Comparison of ENCODE assay signal across 8 cellular contexts in genomic region chr19:3368848-3369336, GRCh38. TPM values are rescaled to one million over a fixed set of nuclear protein-coding genes. Genes with fewer than 3 reads are reported as not detected.
DNase-seq lines count a peak whose midpoint lies in the region; ATAC-seq and TF ChIP-seq lines count a peak whose summit lies in the region.

No MANE protein-coding gene starts in this region.

- H3K27me3 ChIP-seq in right atrium auricular region (no peaks in the 10 kb centered on the region), brain microvascular endothelial cell (replicated peaks) (no peaks in the 10 kb centered on the region), aorta (ENCODE audit: control insufficient read depth in 1 of 2, insufficient read depth in 2 of 2, low read length in 1 of 2) (no peaks in the 10 kb centered on the region)

- 7% methylated on average over 4 of the region's 4 CpGs for whole genome bisulfite sequencing in aorta, 2 donors

- TF ChIP-seq CTCF in right atrium auricular region (IDR thresholded peaks at IDR 0.05): no peak
- no peak for TF ChIP-seq CTCF in brain microvascular endothelial cell (IDR thresholded peaks at IDR 0.05; ENCODE audit: low read depth, low read length, missing control alignments)

- no peaks in the 10 kb centered on the region for H3K36me3 ChIP-seq in right atrium auricular region
- H3K36me3 ChIP-seq in brain microvascular endothelial cell (replicated peaks): no peaks in the 10 kb centered on the region
- H3K36me3 ChIP-seq in aorta (ENCODE audit: control insufficient read depth in 1 of 2, insufficient read depth in 2 of 2, low read length in 1 of 2): no peaks in the 10 kb centered on the region

- H3K9me3 Mint-ChIP-seq in memory B cell: no peaks in the 10 kb centered on the region

- peaks cover 5% of the 10 kb centered on the region for H3K36me3 Mint-ChIP-seq in memory B cell

- ATAC-seq in memory B cell (ENCODE audit: low read depth) (no peak), aorta (ENCODE audit: low FRiP score) (no peak), HG02588 (IDR thresholded peaks at IDR 0.05; ENCODE audit: unreplicated experiment) (no peak), HG03342 (IDR thresholded peaks at IDR 0.05; ENCODE audit: unreplicated experiment) (no peak)

- in situ Hi-C loops in brain microvascular endothelial cell (cut with HindIII; ENCODE audit: low pct_ligation_motif_present, low sequenced_read_pairs): no loop called here

- H3K27me3 Mint-ChIP-seq in memory B cell: peaks cover 14% of the 10 kb centered on the region

- DNase-seq in right atrium auricular region (ENCODE audit: low spot score) (no peak), cardiac septum (ENCODE audit: low spot score) (no peak), brain microvascular endothelial cell (no peak), memory B cell (ENCODE audit: low spot score in 2 of 2) (no peak), aorta (no peak), DMS53 (lab: John Stamatoyannopoulos, UW) (no peak)

- H3K27ac ChIP-seq in right atrium auricular region (peak overlapping the region; percentile 98 to 99), brain microvascular endothelial cell (peak overlapping the region; percentile 66), aorta (ENCODE audit: low read depth in 1 of 2, low read length in 2 of 2) (peak overlapping the region in 1 of 2 donors; percentile 81)

- H3K4me3 Mint-ChIP-seq in memory B cell: peak overlapping the region; percentile 55

- H3K27ac Mint-ChIP-seq in memory B cell: peak overlapping the region; percentile 18

- peak overlapping the region; percentile 89 to 97 for H3K4me3 ChIP-seq in right atrium auricular region
- peak overlapping the region; percentile 77 for H3K4me3 ChIP-seq in brain microvascular endothelial cell (ENCODE audit: low read depth, low read length)
- H3K4me3 ChIP-seq in aorta (ENCODE audit: low read length in 2 of 2): peak overlapping the region; percentile 8 to 29

- H3K4me1 ChIP-seq in right atrium auricular region (peaks cover 0 to 76% of the 10 kb centered on the region in 2 donors), aorta (ENCODE audit: control insufficient read depth in 1 of 2, insufficient read depth in 2 of 2, low read length in 2 of 2) (no peaks in the 10 kb centered on the region)

- intact Hi-C loops in cardiac septum (cut with DNase I): no loop called here
- intact Hi-C loops in aorta (cut with DNase I): loop anchor here in 1 of 2 donors (5.0 kb wide), 1 partner anchor 33 kb away; no protein-coding TSS in a partner anchor

- H3K4me1 Mint-ChIP-seq in memory B cell: peaks cover 37% of the 10 kb centered on the region

- H3K9me3 ChIP-seq in right atrium auricular region: no peaks in the 10 kb centered on the region
- no peaks in the 10 kb centered on the region for H3K9me3 ChIP-seq in aorta (ENCODE audit: control insufficient read depth, low read length)

RNA-seq across cellular contexts. Expression of gene NFIC, which starts 2.5 kb away (rescaled TPM):
- total RNA-seq in right atrium auricular region (100 to 1,000 TPM; 111 to 196 TPM), cardiac septum (178 TPM), aorta (100 to 1,000 TPM; 175 to 188 TPM)
- polyA plus RNA-seq in aorta: 10 to 100 TPM; 37.5 to 37.7 TPM

Comparison
In these comparisons a context has a peak if more than half of its experiments do, and no peak if none do; other contexts are left out.
1. H3K4me3 ChIP-seq: peak in every context shown above with its lines; median percentile 93 in right atrium auricular region; 77 in brain microvascular endothelial cell; 18 in aorta.